7 cellular contexts compared by ENCODE assay signal in the genomic region with DNA sequence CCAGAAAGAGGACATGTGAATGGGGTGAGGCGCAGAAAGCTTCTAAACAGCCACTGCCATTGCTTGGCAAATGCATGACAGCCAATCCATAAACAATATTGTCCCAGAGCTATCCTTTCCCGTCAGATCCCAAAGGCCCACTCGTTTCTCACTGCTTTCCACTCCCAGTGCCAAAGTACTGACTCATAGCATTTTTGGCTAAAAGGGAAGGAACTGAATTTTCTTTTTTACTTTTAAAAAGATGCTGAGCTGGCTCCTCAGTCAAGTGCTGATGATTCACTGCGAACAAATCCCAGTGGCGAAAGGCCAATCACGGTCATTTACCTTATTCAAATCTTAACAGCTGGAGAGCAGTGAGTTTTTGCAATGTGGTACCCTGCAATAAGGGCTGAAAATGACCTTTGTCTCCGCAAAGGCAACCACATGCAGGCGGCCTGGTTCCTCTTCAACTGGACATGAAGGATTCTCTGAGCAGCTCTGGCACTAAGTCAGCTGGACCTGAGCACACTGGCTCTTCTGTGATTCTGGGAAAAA.
DNase-seq lines count a peak whose midpoint lies in the region; ATAC-seq and TF ChIP-seq lines count a peak whose summit lies in the region.

No MANE protein-coding gene starts in this region.

- H3K27me3 Mint-ChIP-seq in activated T-helper 17 cell treated with anti-CD3 and anti-CD28 coated beads, Interleukin-2, amount 50 U/mL, for 72 hours = no peaks in the 10 kb centered on the region

- no peaks in the 10 kb centered on the region for H3K36me3 Mint-ChIP-seq in activated T-helper 17 cell treated with anti-CD3 and anti-CD28 coated beads, Interleukin-2, amount 50 U/mL, for 72 hours (ENCODE audit: low read depth)

- H3K4me3 ChIP-seq in esophagus squamous epithelium = no peak overlapping the region
- H3K4me3 ChIP-seq in mucosa of rectum (ENCODE audit: low read length in 2 of 2) = no peak overlapping the region
- no peak overlapping the region for H3K4me3 ChIP-seq in uterus

- no peak overlapping the region for H3K4me3 Mint-ChIP-seq in activated T-helper 17 cell treated with anti-CD3 and anti-CD28 coated beads, Interleukin-2, amount 50 U/mL, for 72 hours

- WGBS in esophagus squamous epithelium, 2 donors = 15 to 42% methylated on average over 8 of the region's 8 CpGs

- H3K27ac ChIP-seq in esophagus squamous epithelium (peak overlapping the region; percentile 56 to 82 (median 71)), mucosa of rectum (ENCODE audit: low read depth in 2 of 2, low read length in 2 of 2) (peak overlapping the region; percentile 37 to 64), uterus (peak overlapping the region; percentile 77 to 80)

- no peaks in the 10 kb centered on the region for H3K9me3 Mint-ChIP-seq in activated T-helper 17 cell treated with anti-CD3 and anti-CD28 coated beads, Interleukin-2, amount 50 U/mL, for 72 hours

- peaks cover 0 to 13% (median 0%) of the 10 kb centered on the region in 3 donors for H3K9me3 ChIP-seq in esophagus squamous epithelium
- H3K9me3 ChIP-seq in mucosa of rectum (ENCODE audit: control insufficient read depth in 2 of 2, low read length in 2 of 2) = no peaks in the 10 kb centered on the region
- no peaks in the 10 kb centered on the region for H3K9me3 ChIP-seq in uterus

- no peak for TF ChIP-seq POLR2A in esophagus squamous epithelium (IDR thresholded peaks at IDR 0.05)
- no peak for TF ChIP-seq POLR2A in uterus (IDR thresholded peaks at IDR 0.05)

- no peak for TF ChIP-seq CTCF in esophagus squamous epithelium (IDR thresholded peaks at IDR 0.05)
- TF ChIP-seq CTCF in uterus (IDR thresholded peaks at IDR 0.05) = no peak

- no peak overlapping the region for H3K9ac ChIP-seq in mucosa of rectum (ENCODE audit: low read depth in 1 of 2, low read length in 2 of 2)

- intact Hi-C loops in esophagus squamous epithelium (cut with DNase I) (loop anchor here (2.0 kb wide), 1 partner anchor 297 kb away; no protein-coding TSS in a partner anchor), uterus (cut with DNase I; ENCODE audit: low total_unique reads) (loop anchor here (5.0 kb wide), 1 partner anchor 298 kb away; no protein-coding TSS in a partner anchor)

- no peak overlapping the region for H3K27ac Mint-ChIP-seq in activated T-helper 17 cell treated with anti-CD3 and anti-CD28 coated beads, Interleukin-2, amount 50 U/mL, for 72 hours

- H3K36me3 ChIP-seq in esophagus squamous epithelium (no peaks in the 10 kb centered on the region), mucosa of rectum (ENCODE audit: control insufficient read depth in 2 of 2, insufficient read depth in 2 of 2, low read length in 2 of 2) (no peaks in the 10 kb centered on the region), uterus (no peaks in the 10 kb centered on the region)

- no peaks in the 10 kb centered on the region for H3K27me3 ChIP-seq in esophagus squamous epithelium
- no peaks in the 10 kb centered on the region for H3K27me3 ChIP-seq in mucosa of rectum (ENCODE audit: control insufficient read depth in 2 of 2, insufficient read depth in 2 of 2, low read length in 2 of 2)
- no peaks in the 10 kb centered on the region for H3K27me3 ChIP-seq in uterus

- ATAC-seq in HG03175 (IDR thresholded peaks at IDR 0.05; ENCODE audit: unreplicated experiment) = no peak
- ATAC-seq in activated T-helper 17 cell treated with anti-CD3 and anti-CD28 coated beads, Interleukin-2, amount 50 U/mL, for 72 hours (replicated peaks) = no peak

- H3K4me1 ChIP-seq in esophagus squamous epithelium = peaks cover 0 to 19% (median 12%) of the 10 kb centered on the region in 3 donors
- H3K4me1 ChIP-seq in mucosa of rectum (ENCODE audit: control insufficient read depth in 2 of 2, insufficient read depth in 2 of 2, low read length in 2 of 2) = no peaks in the 10 kb centered on the region
- peaks cover 0 to 4% of the 10 kb centered on the region in 2 donors for H3K4me1 ChIP-seq in uterus

- DNase-seq in RPMI7951 (ENCODE audit: low read depth) (peak; percentile 87), esophagus squamous epithelium (lab: John Stamatoyannopoulos, UW) (peak; percentile 9), uterus (peak; percentile 83 to 84)
- DNase-seq in activated T-cell treated with anti-CD3 and anti-CD28 coated beads, Interleukin-2, amount 50 U/mL, for 1 hour = no peak

- H3K4me1 Mint-ChIP-seq in activated T-helper 17 cell treated with anti-CD3 and anti-CD28 coated beads, Interleukin-2, amount 50 U/mL, for 72 hours = no peaks in the 10 kb centered on the region
